In the genomic region with DNA sequence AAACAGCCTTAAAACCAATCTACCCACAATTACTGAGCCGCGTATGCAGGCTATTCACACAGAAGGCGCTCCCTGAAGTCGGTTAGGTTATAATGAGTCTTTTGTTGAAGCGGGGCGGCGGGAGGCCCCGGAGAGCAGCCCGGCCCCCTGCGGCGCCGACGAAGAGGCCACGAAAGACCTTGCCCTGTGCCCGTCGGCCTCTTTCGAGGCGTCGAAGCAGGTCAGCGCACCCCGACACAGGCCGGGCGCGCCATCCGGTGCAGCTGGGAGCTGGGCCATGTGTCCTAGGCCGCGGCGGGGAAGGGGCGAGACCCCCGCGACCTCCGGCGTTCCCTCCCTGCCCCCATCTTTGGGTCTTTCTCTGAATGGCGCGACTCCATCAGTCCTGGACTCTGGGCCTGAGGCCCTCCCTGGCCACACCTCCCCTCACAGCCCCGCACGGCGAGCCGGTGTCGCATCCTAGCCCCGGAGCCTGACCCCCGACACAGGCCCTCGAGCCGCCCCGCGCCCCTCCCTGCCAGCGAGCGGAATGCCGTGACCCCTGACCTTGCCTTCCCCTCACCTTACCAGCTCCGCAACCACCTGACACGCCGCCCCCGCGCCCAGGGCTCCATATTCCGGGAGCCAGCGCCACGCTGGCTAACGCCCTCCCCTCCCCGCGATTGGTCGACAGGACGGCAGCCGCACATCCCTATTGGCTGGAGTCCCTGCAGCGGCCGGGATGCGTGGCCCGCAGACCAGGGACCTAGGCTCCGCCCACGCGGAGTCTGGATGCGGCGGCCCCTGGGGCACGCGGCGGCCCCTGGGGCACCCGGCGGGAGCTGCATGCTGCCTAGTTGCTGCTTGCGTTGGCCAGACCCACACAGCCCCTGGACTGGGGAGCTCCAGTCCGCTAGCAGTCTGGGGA, we compare ENCODE assay signal across 8 cellular contexts. TPM values are rescaled to one million over a fixed set of nuclear protein-coding genes. Genes with fewer than 3 reads are reported as not detected.
DNase-seq lines count a peak whose midpoint lies in the region; ATAC-seq and TF ChIP-seq lines count a peak whose summit lies in the region.

A gene (minus strand): TSS at position 637 of the 907 bp plus-strand sequence. CDS start 15,656 bp downstream, outside the sequence.

- POLR2A ChIA-PET in naive thymus-derived CD4-positive, alpha-beta T cell (lab: Charles Lee): interaction anchor here (0.5 to 5.4 kb wide), 21 partner anchors 10 to 742 kb away, joined by 3 to 33 read pairs (median 4); a partner anchor contains a TSS

- no peaks in the 10 kb centered on the region for H3K36me3 ChIP-seq in fibroblast of lung (ENCODE audit: control insufficient read depth, insufficient read depth, low read length)
- peaks cover 0 to 4% (median 0%) of the 10 kb centered on the region in 3 experiments for H3K36me3 ChIP-seq in naive thymus-derived CD4-positive, alpha-beta T cell (ENCODE audit: control insufficient read depth in 2 of 3, insufficient read depth in 3 of 3, low read length in 3 of 3)

- CTCF ChIA-PET in naive thymus-derived CD4-positive, alpha-beta T cell (lab: Charles Lee): interaction anchor here (0.8 to 3.7 kb wide), 8 partner anchors 16 to 260 kb away, joined by 3 to 25 read pairs (median 4); no protein-coding TSS in a partner anchor

- peak within 1 kb of the TSS; percentile 77 for H2AFZ ChIP-seq in fibroblast of lung (ENCODE audit: low read length)

- peak within 1 kb of the TSS; percentile 89 for H3K4me2 ChIP-seq in fibroblast of lung (ENCODE audit: extremely low read depth, insufficient read depth, low read length)

- peaks cover 0 to 13% (median 0%) of the 10 kb centered on the region in 5 donors for H3K27me3 Mint-ChIP-seq in naive thymus-derived CD4-positive, alpha-beta T cell
- no peaks in the 10 kb centered on the region for H3K27me3 Mint-ChIP-seq in stimulated activated memory B cell treated with anti-CD40 and anti-IgM and Interleukin-4, amounts not matched to agents 10 μg/mL and 1 μg/mL and 100 μg/mL, for 72 hours

- H3K27ac ChIP-seq in fibroblast of lung (ENCODE audit: insufficient read depth, low read length): peak within 1 kb of the TSS; percentile 78
- peak within 1 kb of the TSS; percentile 80 for H3K27ac ChIP-seq in naive thymus-derived CD4-positive, alpha-beta T cell (ENCODE audit: low read depth, low read length)

- peak within 1 kb of the TSS; percentile 71 for H3K9ac ChIP-seq in fibroblast of lung (ENCODE audit: insufficient read depth, low read length)

- H3K4me3 ChIP-seq in LNCaP clone FGC (ENCODE audit: low read depth, low read length): peak within 1 kb of the TSS; percentile 79
- H3K4me3 ChIP-seq in fibroblast of lung (replicated peaks in 1 of 4; ENCODE audit: control extremely low read depth in 1 of 4, insufficient read depth in 1 of 4, low read depth in 3 of 4, low read length in 4 of 4): peak within 1 kb of the TSS; percentile 40 to 95 (median 71)
- H3K4me3 ChIP-seq in naive thymus-derived CD4-positive, alpha-beta T cell (ENCODE audit: low read length): peak within 1 kb of the TSS; percentile 86

- H3K4me1 ChIP-seq in fibroblast of lung (ENCODE audit: control insufficient read depth, extremely low read depth, insufficient read depth, low read length): no peaks in the 10 kb centered on the region
- peaks cover 14 to 23% of the 10 kb centered on the region in 2 donors for H3K4me1 ChIP-seq in naive thymus-derived CD4-positive, alpha-beta T cell (ENCODE audit: control insufficient read depth in 2 of 2, insufficient read depth in 2 of 2, low read length in 2 of 2)

- H3K4me3 Mint-ChIP-seq in naive thymus-derived CD4-positive, alpha-beta T cell: peak within 1 kb of the TSS; percentile 91 to 100 (median 98)
- H3K4me3 Mint-ChIP-seq in stimulated activated memory B cell treated with anti-CD40 and anti-IgM and Interleukin-4, amounts not matched to agents 10 μg/mL and 1 μg/mL and 100 μg/mL, for 72 hours: peak within 1 kb of the TSS; percentile 95

- no peaks in the 10 kb centered on the region for H3K9me3 Mint-ChIP-seq in naive thymus-derived CD4-positive, alpha-beta T cell
- no peaks in the 10 kb centered on the region for H3K9me3 Mint-ChIP-seq in stimulated activated memory B cell treated with anti-CD40 and anti-IgM and Interleukin-4, amounts not matched to agents 10 μg/mL and 1 μg/mL and 100 μg/mL, for 72 hours

- H3K79me2 ChIP-seq in fibroblast of lung (ENCODE audit: control insufficient read depth, insufficient read depth, low read length): peaks cover 37% of the 10 kb centered on the region

- no peak for TF ChIP-seq CTCF in LNCaP clone FGC (IDR thresholded peaks at IDR 0.05; ENCODE audit: control insufficient read depth, extremely low read depth, insufficient read depth)
- no peak for TF ChIP-seq CTCF in fibroblast of lung (conservative IDR thresholded peaks at IDR 0.05 in 1 of 2, IDR thresholded peaks at IDR 0.05 in 1 of 2; ENCODE audit: low read depth in 1 of 2, low read length in 2 of 2)

- no peaks in the 10 kb centered on the region for H3K9me3 ChIP-seq in fibroblast of lung (ENCODE audit: control insufficient read depth, insufficient read depth, low read depth, low read length)
- H3K9me3 ChIP-seq in naive thymus-derived CD4-positive, alpha-beta T cell (ENCODE audit: control insufficient read depth in 2 of 3, low read length in 3 of 3): no peaks in the 10 kb centered on the region

- no peaks in the 10 kb centered on the region for H3K27me3 ChIP-seq in fibroblast of lung (ENCODE audit: control insufficient read depth, insufficient read depth, low read length)
- H3K27me3 ChIP-seq in naive thymus-derived CD4-positive, alpha-beta T cell (ENCODE audit: control insufficient read depth in 2 of 2, insufficient read depth in 2 of 2, low read length in 2 of 2): no peaks in the 10 kb centered on the region

- intact Hi-C loops in naive thymus-derived CD4-positive, alpha-beta T cell (cut with micrococcal nuclease): loop anchor here (1.0 to 10.0 kb wide), 16 partner anchors 17 to 911 kb away; a partner anchor contains a TSS

- peaks cover 0 to 4% (median 0%) of the 10 kb centered on the region in 5 donors for H3K36me3 Mint-ChIP-seq in naive thymus-derived CD4-positive, alpha-beta T cell
- no peaks in the 10 kb centered on the region for H3K36me3 Mint-ChIP-seq in stimulated activated memory B cell treated with anti-CD40 and anti-IgM and Interleukin-4, amounts not matched to agents 10 μg/mL and 1 μg/mL and 100 μg/mL, for 72 hours

- peak; percentile 96 for ATAC-seq in naive thymus-derived CD4-positive, alpha-beta T cell
- peak; percentile 99 for ATAC-seq in stimulated activated memory B cell treated with anti-CD40 and anti-IgM and Interleukin-4, amounts not matched to agents 10 μg/mL and 1 μg/mL and 100 μg/mL, for 72 hours

- peak; percentile 97 for DNase-seq in Daoy (ENCODE audit: low read depth)
- DNase-seq in GOT3 (lab: John Stamatoyannopoulos, UW): peak; percentile 100
- DNase-seq in LNCaP clone FGC (ENCODE audit: low read depth): peak; percentile 82
- DNase-seq in RPMI8226: peak; percentile 96
- peak; percentile 75 to 86 for DNase-seq in activated T-helper 1 cell treated with anti-CD3 and anti-CD28 coated beads, Interleukin-2, amount 50 U/mL, for 16 hours (ENCODE audit: low read depth in 1 of 2, low spot score in 1 of 2)
- peak; percentile 90 to 93 for DNase-seq in fibroblast of lung (ENCODE audit: low read depth in 2 of 2)
- peak; percentile 79 to 93 (median 88) for DNase-seq in naive thymus-derived CD4-positive, alpha-beta T cell

- H3K27ac Mint-ChIP-seq in naive thymus-derived CD4-positive, alpha-beta T cell: peak within 1 kb of the TSS; percentile 90 to 99 (median 97)
- peak within 1 kb of the TSS; percentile 86 for H3K27ac Mint-ChIP-seq in stimulated activated memory B cell treated with anti-CD40 and anti-IgM and Interleukin-4, amounts not matched to agents 10 μg/mL and 1 μg/mL and 100 μg/mL, for 72 hours

- no peaks in the 10 kb centered on the region for H4K20me1 ChIP-seq in fibroblast of lung (ENCODE audit: control insufficient read depth, extremely low read depth, insufficient read depth, low read length)

- peaks cover 39 to 65% (median 55%) of the 10 kb centered on the region in 7 donors for H3K4me1 Mint-ChIP-seq in naive thymus-derived CD4-positive, alpha-beta T cell
- H3K4me1 Mint-ChIP-seq in stimulated activated memory B cell treated with anti-CD40 and anti-IgM and Interleukin-4, amounts not matched to agents 10 μg/mL and 1 μg/mL and 100 μg/mL, for 72 hours: peaks cover 34% of the 10 kb centered on the region

RNA-seq across cellular contexts. Expression of the gene that starts here (rescaled TPM):
- total RNA-seq in Daoy (2014; rRNA removed; shearing (Covaris generic)): 49.6 and 54.3 TPM in 2 replicates
- total RNA-seq in fibroblast of lung: 57.5 and 75.0 TPM in 2 replicates
- polyA plus RNA-seq in fibroblast of lung: 38.6 and 39.3 TPM in 2 replicates
- polyA plus RNA-seq in fibroblast of lung (2012): 19.5 and 22.2 TPM in 2 replicates
- 37.5 and 52.9 TPM in 2 replicates for polyA minus RNA-seq in fibroblast of lung (ENCODE audit: low replicate concordance)
- 10 to 100 TPM; 49.3 to 65.4 (median 61.0) TPM for total RNA-seq in naive thymus-derived CD4-positive, alpha-beta T cell
- 10 to 100 TPM; 14.0 to 24.6 TPM for polyA plus RNA-seq in naive thymus-derived CD4-positive, alpha-beta T cell

Comparison
In these comparisons a context has a peak if more than half of its experiments do, and no peak if none do; other contexts are left out.
1. Peak in every context shown above with its lines: DNase-seq, ATAC-seq, H3K4me3 ChIP-seq and H3K27ac ChIP-seq.